In genomic region chr9:29691758-29692407, GRCh38 we compare ENCODE assay signal across 8 cellular contexts.
DNase-seq lines count a peak whose midpoint lies in the region; ATAC-seq, FAIRE-seq and TF ChIP-seq lines count a peak whose summit lies in the region.
"Had no signal": no experiment of that assay in that cellular context is flagged by ENCODE, and none has a peak within 500 bp of the region (broad histone marks: within the 10 kb centered on the region; RNA-seq: fewer than 3 reads in every experiment).

No MANE protein-coding gene starts in this region.

- WGBS in heart right ventricle, 2 donors: 30 to 35% methylated on average over 7 of the region's 7 CpGs

- no peak overlapping the region for H3K27ac ChIP-seq in astrocyte (ENCODE audit: low read depth, low read length)
- no peak overlapping the region for H3K27ac ChIP-seq in heart right ventricle

- POLR2A ChIA-PET in T-cell (lab: Charles Lee): no interaction called here

- H3K9ac ChIP-seq in astrocyte (ENCODE audit: low read length): no peak overlapping the region

- H3K4me3 ChIP-seq in astrocyte (ENCODE audit: insufficient read depth, low read depth, low read length): no peak overlapping the region
- H3K4me3 ChIP-seq in heart right ventricle: no peak overlapping the region

- H3K4me1 Mint-ChIP-seq in astrocyte (ENCODE audit: low read depth, unreplicated experiment) (peaks cover 9% of the 10 kb centered on the region), nephron (no peaks in the 10 kb centered on the region), T-cell (no peaks in the 10 kb centered on the region)

- H3K36me3 Mint-ChIP-seq in astrocyte (ENCODE audit: low read depth, unreplicated experiment): peaks cover 3% of the 10 kb centered on the region
- no peaks in the 10 kb centered on the region for H3K36me3 Mint-ChIP-seq in nephron (ENCODE audit: low read depth)
- H3K36me3 Mint-ChIP-seq in T-cell: no peaks in the 10 kb centered on the region

- intact Hi-C loops in heart right ventricle (cut with DNase I): no loop called here

- H4K20me1 ChIP-seq in astrocyte (ENCODE audit: insufficient read depth, low read length): no peaks in the 10 kb centered on the region

- H3K36me3 ChIP-seq in astrocyte (ENCODE audit: insufficient read depth, low read length) (no peaks in the 10 kb centered on the region), heart right ventricle (no peaks in the 10 kb centered on the region)

- H3K4me3 Mint-ChIP-seq in astrocyte (ENCODE audit: unreplicated experiment) (no peak overlapping the region), nephron (no peak overlapping the region), T-cell (no peak overlapping the region)

- H3K27ac Mint-ChIP-seq in astrocyte (ENCODE audit: unreplicated experiment): no peak overlapping the region
- H3K27ac Mint-ChIP-seq in nephron: no peak overlapping the region
- no peak overlapping the region for H3K27ac Mint-ChIP-seq in T-cell
- H3K27ac Mint-ChIP-seq: activated T-helper 2 cell treated with anti-CD3 and anti-CD28 coated beads, Interferon-gamma antibody, Interleukin-2, Interleukin-4, amounts not matched to agents 10 μg/mL and 5 μg/mL and 100 μg/mL, durations not matched to agents 14 hours and 24 hours and 36 hours had no signal

- H3K27me3 Mint-ChIP-seq in astrocyte (ENCODE audit: low read depth, unreplicated experiment) (no peaks in the 10 kb centered on the region), nephron (ENCODE audit: low read depth) (no peaks in the 10 kb centered on the region), T-cell (no peaks in the 10 kb centered on the region)

- no peaks in the 10 kb centered on the region for H3K79me2 ChIP-seq in astrocyte (ENCODE audit: insufficient read depth, low read length)

- peak overlapping the region; percentile 5 for H2AFZ ChIP-seq in astrocyte (ENCODE audit: low read depth, low read length)

- FAIRE-seq in astrocyte (lab: Jason Lieb, UNC): no peak

- no peak overlapping the region for H3K4me2 ChIP-seq in astrocyte (ENCODE audit: low read length)

- H3K27me3 ChIP-seq in astrocyte (ENCODE audit: insufficient read depth, low read length): no peaks in the 10 kb centered on the region
- H3K27me3 ChIP-seq in heart right ventricle: no peaks in the 10 kb centered on the region

- DNase-seq in astrocyte (ENCODE audit: low read depth) (no peak), T-cell (no peak), heart right ventricle (no peak)

- H3K9me3 ChIP-seq in astrocyte (ENCODE audit: insufficient read depth, low read depth, low read length): no peaks in the 10 kb centered on the region
- peaks cover 0 to 36% (median 5%) of the 10 kb centered on the region in 11 donors for H3K9me3 ChIP-seq in heart right ventricle

- H3K9me3 Mint-ChIP-seq in astrocyte (ENCODE audit: unreplicated experiment) (peaks cover 6% of the 10 kb centered on the region), nephron (peaks cover 4% of the 10 kb centered on the region), T-cell (peaks cover 9 to 18% (median 17%) of the 10 kb centered on the region in 3 donors)

- CTCF ChIA-PET in T-cell (lab: Charles Lee): no interaction called here

- TF ChIP-seq CTCF in LNCAP (IDR thresholded peaks at IDR 0.05) (peak; percentile 54; the same call in 1 of the 2 replicates), astrocyte (IDR thresholded peaks at IDR 0.05; ENCODE audit: insufficient read depth, low read depth, low read length) (peak; percentile 27), nephron (IDR thresholded peaks at IDR 0.05; ENCODE audit: unreplicated experiment in 3 of 3) (peak in 2 of 3 experiments; percentile 8 to 29), heart right ventricle (IDR thresholded peaks at IDR 0.05) (no peak)

- peak; percentile 59 for ATAC-seq in GM18498 (IDR thresholded peaks at IDR 0.05; ENCODE audit: unreplicated experiment)
- no peak for ATAC-seq in T-cell (replicated peaks in 1 of 4)
- ATAC-seq in heart right ventricle: no peak
- ATAC-seq in GM18873 (IDR thresholded peaks at IDR 0.05; ENCODE audit: low FRiP score, unreplicated experiment): no peak

- H3K4me1 ChIP-seq in astrocyte (ENCODE audit: insufficient read depth, low read length) (no peaks in the 10 kb centered on the region), heart right ventricle (no peaks in the 10 kb centered on the region)

Comparison
In these comparisons a context has a peak if more than half of its experiments do, and no peak if none do; other contexts are left out.
1. CTCF ChIP-seq: peak in LNCAP (single experiment), astrocyte (single experiment) and nephron (2 of 3); none in heart right ventricle (0 of 9).